ENCODE assay signal across 22 cellular contexts in the genomic region with DNA sequence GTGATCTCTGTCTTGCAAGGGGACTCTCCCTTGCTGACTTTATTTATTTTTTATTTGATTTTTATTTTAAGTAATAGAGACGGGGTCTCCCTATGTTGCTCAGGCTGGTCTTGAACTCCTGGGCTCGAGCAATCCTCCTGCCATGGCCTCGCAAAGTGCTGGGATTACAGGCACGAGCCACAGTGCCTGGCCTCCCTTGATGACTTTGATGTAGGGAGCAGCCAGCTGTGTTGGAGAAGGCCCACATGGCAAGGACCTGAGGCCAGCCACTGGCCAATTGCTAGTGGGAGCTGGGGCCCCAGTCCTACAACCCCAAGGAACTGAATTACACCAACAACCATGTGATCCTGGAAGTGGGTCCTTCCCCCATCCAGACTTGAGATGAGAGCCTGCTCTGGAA.
DNase-seq lines count a peak whose midpoint lies in the region; ATAC-seq, FAIRE-seq and TF ChIP-seq lines count a peak whose summit lies in the region.
"Had no signal": no experiment of that assay in that cellular context is flagged by ENCODE, and none has a peak within 500 bp of the region (broad histone marks: within the 10 kb centered on the region; RNA-seq: fewer than 3 reads in every experiment).

No MANE protein-coding gene starts in this region.

- no peak overlapping the region for H4K5ac ChIP-seq in H9 (ENCODE audit: insufficient read length, low read depth, low read length)

- H3K4me2 ChIP-seq in HepG2 (ENCODE audit: low read depth, low read length): no peak overlapping the region
- H3K4me2 ChIP-seq in H9 (ENCODE audit: insufficient read depth, insufficient read length, low read length): no peak overlapping the region

- H4K20me1 ChIP-seq in HepG2 (ENCODE audit: insufficient read depth, low read length) (no peaks in the 10 kb centered on the region), H9 (ENCODE audit: control insufficient read depth, insufficient read depth, insufficient read length) (no peaks in the 10 kb centered on the region)

- CTCF ChIA-PET in HepG2 (lab: Yijun Ruan, JAX; ENCODE audit: low intra/inter-chr PET ratio, low total read pairs) (no interaction called here), WTC11 (lab: Charles Lee) (interaction anchor here (1.0 to 1.1 kb wide), 2 partner anchors 9 to 113 kb away, joined by 3 to 4 read pairs; no protein-coding TSS in a partner anchor)

- H2BK5ac ChIP-seq in H9 (ENCODE audit: insufficient read length, low read length): no peak overlapping the region

- H3K9me3 Mint-ChIP-seq in WTC11 (no peaks in the 10 kb centered on the region), H9 (no peaks in the 10 kb centered on the region)
- H3K9me3 Mint-ChIP-seq: CD8-positive, alpha-beta memory T cell had no signal

- no peak overlapping the region for H3K4ac ChIP-seq in H9 (ENCODE audit: low read depth, low read length)

- H3K9me3 ChIP-seq in HepG2 (ENCODE audit: low read length): no peaks in the 10 kb centered on the region
- H3K9me3 ChIP-seq in right lobe of liver: no peaks in the 10 kb centered on the region
- no peaks in the 10 kb centered on the region for H3K9me3 ChIP-seq in SJSA1 (replicated peaks)
- H3K9me3 ChIP-seq in liver (ENCODE audit: control insufficient read depth in 4 of 4, low read length in 3 of 4): no peaks in the 10 kb centered on the region
- H3K9me3 ChIP-seq in H9 (ENCODE audit: control insufficient read depth, low read depth, low read length): no peaks in the 10 kb centered on the region
- H3K9me3 ChIP-seq: BE2C had no signal

- no peak overlapping the region for H4K91ac ChIP-seq in H9 (ENCODE audit: insufficient read length, low read depth, low read length)

- no peak for TF ChIP-seq RAD21 in HepG2 (CRISPR knock-in tag; IDR thresholded peaks at IDR 0.05)
- no peak for TF ChIP-seq RAD21 in liver (IDR thresholded peaks at IDR 0.05)

- H2BK120ac ChIP-seq in H9 (ENCODE audit: low read depth, low read length, poor library complexity, severe bottlenecking): no peak overlapping the region

- H3K27ac Mint-ChIP-seq in WTC11 (no peak overlapping the region), H9 (no peak overlapping the region)
- H3K27ac Mint-ChIP-seq: CD8-positive, alpha-beta memory T cell had no signal

- no peak overlapping the region for H3K23ac ChIP-seq in H9 (ENCODE audit: insufficient read length, low read depth, low read length)

- 96% methylated on average over 4 of the region's 4 CpGs for WGBS in HepG2 (ENCODE audit: low lambda C conversion rate)
- 85% methylated on average over 3 of the region's 4 CpGs for WGBS in right lobe of liver (ENCODE audit: insufficient coverage, low coverage, low lambda C conversion rate, missing lambda C conversion rate)
- 94% methylated on average over 4 of the region's 4 CpGs for whole genome bisulfite sequencing in liver
- no CpG with 5 or more reads among the region's 4 CpGs for WGBS in H9 (ENCODE audit: extremely low coverage, insufficient read length, low lambda C conversion rate)

- POLR2A ChIA-PET in HepG2 (lab: Yijun Ruan, JAX): interaction anchor here (0.6 to 1.9 kb wide), 3 partner anchors 10 to 79 kb away, joined by 3 to 5 read pairs (median 4); no protein-coding TSS in a partner anchor
- POLR2A ChIA-PET in WTC11 (lab: Charles Lee): no interaction called here

- H2BK15ac ChIP-seq in H9 (ENCODE audit: low read depth, low read length): no peak overlapping the region

- H3K36me3 Mint-ChIP-seq in WTC11 (no peaks in the 10 kb centered on the region), H9 (ENCODE audit: insufficient read depth in 1 of 3, low read depth in 3 of 3) (no peaks in the 10 kb centered on the region)
- H3K36me3 Mint-ChIP-seq: CD4-positive, CD25-positive, alpha-beta regulatory T cell had no signal

- no peak overlapping the region for H3T11ph ChIP-seq in H9 (ENCODE audit: low read length)

- H3K4me3 ChIP-seq in HepG2 (replicated peaks in 1 of 3; ENCODE audit: insufficient read depth in 1 of 3, low read depth in 2 of 3, low read length in 3 of 3) (no peak overlapping the region), right lobe of liver (no peak overlapping the region), SJSA1 (no peak overlapping the region), liver (ENCODE audit: low read depth in 1 of 3, low read length in 3 of 3) (no peak overlapping the region)
- H3K4me3 ChIP-seq: GM12878 had no signal

- H4K8ac ChIP-seq in H9 (replicated peaks; ENCODE audit: insufficient read length, low read depth, low read length): no peak overlapping the region

- H3K79me2 ChIP-seq in HepG2 (ENCODE audit: insufficient read depth, low read length) (no peaks in the 10 kb centered on the region), H9 (ENCODE audit: insufficient read depth, low read length) (no peaks in the 10 kb centered on the region)

- no peak overlapping the region for H3K18ac ChIP-seq in H9 (ENCODE audit: insufficient read length, low read depth, low read length)

- TF ChIP-seq CTCF in HepG2 (CRISPR knock-in tag; IDR thresholded peaks at IDR 0.05) (no peak), right lobe of liver (IDR thresholded peaks at IDR 0.05) (no peak), liver (IDR thresholded peaks at IDR 0.05; ENCODE audit: low read depth, low read length, missing input control) (no peak), omental fat pad (IDR thresholded peaks at IDR 0.05) (no peak), WTC11 (IDR thresholded peaks at IDR 0.05) (no peak), H9 (conservative IDR thresholded peaks at IDR 0.05) (no peak)

- H2AFZ ChIP-seq in HepG2 (ENCODE audit: low read length) (no peak overlapping the region), H9 (ENCODE audit: low read length) (no peak overlapping the region)

- H3K27ac ChIP-seq in HepG2 (ENCODE audit: extremely low read length, insufficient read depth, low read length): no peak overlapping the region
- H3K27ac ChIP-seq in right lobe of liver: peak overlapping the region in 1 of 3 donors; percentile 96
- peak overlapping the region; percentile 98 for H3K27ac ChIP-seq in SJSA1
- H3K27ac ChIP-seq in liver (ENCODE audit: low read depth in 1 of 2, low read length in 2 of 2): peak overlapping the region; percentile 80 to 94
- no peak overlapping the region for H3K27ac ChIP-seq in H9 (ENCODE audit: insufficient read length, low read depth, low read length)

- no peak overlapping the region for H3K14ac ChIP-seq in H9 (ENCODE audit: insufficient read depth, low read length)

- ATAC-seq in HepG2 (no peak), right lobe of liver (no peak), omental fat pad (ENCODE audit: low FRiP score) (no peak), WTC11 (no peak)
- ATAC-seq: GM12878 had no signal

- peaks cover 2% of the 10 kb centered on the region for H3K23me2 ChIP-seq in H9 (ENCODE audit: insufficient read length, low read depth, low read length, poor library complexity, severe bottlenecking)

- intact Hi-C loops in HepG2 (cut with micrococcal nuclease; ENCODE audit: unreplicated experiment): no loop called here
- intact Hi-C loops in right lobe of liver (cut with DNase I): no loop called here

- no peak for TF ChIP-seq POLR2A in HepG2 (IDR thresholded peaks at IDR 0.05; ENCODE audit: insufficient read depth in 1 of 2, low read depth in 2 of 2, low read length in 2 of 2)
- TF ChIP-seq POLR2A in right lobe of liver (IDR thresholded peaks at IDR 0.05): no peak

- peaks cover 2 to 11% of the 10 kb centered on the region in 2 experiments; a peak in 3 of 5 replicates for H3K27me3 ChIP-seq in HepG2 (ENCODE audit: control insufficient read depth in 1 of 2, insufficient read depth in 2 of 2, low read length in 2 of 2)
- no peaks in the 10 kb centered on the region for H3K27me3 ChIP-seq in right lobe of liver
- H3K27me3 ChIP-seq in SJSA1 (replicated peaks): no peaks in the 10 kb centered on the region
- no peaks in the 10 kb centered on the region for H3K27me3 ChIP-seq in liver (ENCODE audit: control insufficient read depth in 4 of 4, insufficient read depth in 4 of 4, low read length in 3 of 4)
- H3K27me3 ChIP-seq in H9 (ENCODE audit: insufficient read depth, low read length): no peaks in the 10 kb centered on the region
- H3K27me3 ChIP-seq: BE2C had no signal

- H3K79me1 ChIP-seq in H9 (ENCODE audit: insufficient read depth, low read depth, low read length, poor library complexity, severe bottlenecking): no peaks in the 10 kb centered on the region

- no peak overlapping the region for H3K56ac ChIP-seq in H9 (ENCODE audit: insufficient read length, low read depth, low read length)

- H3K4me1 Mint-ChIP-seq in WTC11: peaks cover 30% of the 10 kb centered on the region
- peaks cover 21 to 35% of the 10 kb centered on the region in 2 experiments for H3K4me1 Mint-ChIP-seq in H9

- BruUV-seq in HepG2 (replicated peaks; lab: Mats Ljungman, UMichigan): no TSS peak

- H3K4me1 ChIP-seq in HepG2 (ENCODE audit: insufficient read depth, low read length) (peaks cover 77% of the 10 kb centered on the region), right lobe of liver (peaks cover 0 to 48% (median 31%) of the 10 kb centered on the region in 4 donors), SJSA1 (replicated peaks) (peaks cover 59% of the 10 kb centered on the region), liver (ENCODE audit: control insufficient read depth in 4 of 4, insufficient read depth in 4 of 4, low read length in 3 of 4) (peaks cover 19 to 43% (median 36%) of the 10 kb centered on the region in 4 donors), H9 (ENCODE audit: insufficient read depth, low read length) (peaks cover 3% of the 10 kb centered on the region; the same call in 1 of the 2 replicates)
- H3K4me1 ChIP-seq: BE2C had no signal

- TF ChIP-seq EP300 in HepG2 (IDR thresholded peaks at IDR 0.05; ENCODE audit: low read depth in 2 of 2, low read length in 2 of 2) (no peak), HepG2 (CRISPR knock-in tag; IDR thresholded peaks at IDR 0.05; ENCODE audit: borderline replicate concordance) (no peak)

- H3K9ac ChIP-seq in HepG2 (ENCODE audit: insufficient read depth, low read depth, low read length) (no peak overlapping the region), liver (ENCODE audit: low read depth in 1 of 2, low read length in 2 of 2) (no peak overlapping the region), H9 (ENCODE audit: extremely low read depth, insufficient read length, low read length) (no peak overlapping the region)

- H2BK12ac ChIP-seq in H9 (ENCODE audit: insufficient read length, low read depth, low read length): no peak overlapping the region

- H3K4me3 Mint-ChIP-seq in WTC11 (no peak overlapping the region), H9 (no peak overlapping the region)
- H3K4me3 Mint-ChIP-seq: CD4-positive, CD25-positive, alpha-beta regulatory T cell; CD8-positive, alpha-beta memory T cell had no signal

- peaks cover 15% of the 10 kb centered on the region for H3K27me3 Mint-ChIP-seq in WTC11 (ENCODE audit: low read depth)
- H3K27me3 Mint-ChIP-seq in H9 (ENCODE audit: low read depth): peaks cover 9% of the 10 kb centered on the region

- FAIRE-seq in HepG2 (lab: Jason Lieb, UNC): no peak
- FAIRE-seq: GM12878 had no signal

- DNase-seq in HepG2 (ENCODE audit: low spot score) (no peak), right lobe of liver (no peak), SJSA1 (ENCODE audit: low read depth in 1 of 2, low spot score in 2 of 2) (no peak), omental fat pad (ENCODE audit: low spot score) (peak; percentile 15), WTC11 (ENCODE audit: low spot score) (no peak), H9 (no peak)
- DNase-seq in stimulated activated CD4-positive, alpha-beta T cell treated with anti-CD3 and anti-CD28 coated beads, Interleukin-4, amount 100 ng/mL, for 4 hours: no peak
- DNase-seq: 8988T; ACHN; BE2C; C1 segment of cervical spinal cord; CD4-positive, CD25-positive, alpha-beta regulatory T cell; CD8-positive, alpha-beta memory T cell; COR-L47; DMS 273 treated with DMSO at 0.1 percent for 48 hours; DMS53; DND-41; EL; GOT3; H7 had no signal

- no peak overlapping the region for H2AK5ac ChIP-seq in H9 (ENCODE audit: insufficient read length, low read length)

- H2BK20ac ChIP-seq in H9 (ENCODE audit: low read depth, low read length, poor library complexity, severe bottlenecking): no peak overlapping the region

- H3K36me3 ChIP-seq in HepG2 (replicated peaks in 1 of 2; ENCODE audit: control insufficient read depth in 1 of 2, insufficient read depth in 2 of 2, low read length in 2 of 2) (no peaks in the 10 kb centered on the region), right lobe of liver (no peaks in the 10 kb centered on the region), SJSA1 (no peaks in the 10 kb centered on the region), liver (ENCODE audit: control insufficient read depth in 4 of 4, insufficient read depth in 3 of 4, low read depth in 1 of 4, low read length in 3 of 4) (no peaks in the 10 kb centered on the region)
- H3K36me3 ChIP-seq: BE2C had no signal

- in situ Hi-C loops in HepG2 (cut with HindIII; ENCODE audit: extremely low pct_ligation_motif_present, low pct_unique_long_range_greater_than_20kb): no loop called here

Comparison
In these comparisons a context has a peak if more than half of its experiments do, and no peak if none do; other contexts are left out.
1. H3K27ac ChIP-seq: peak in SJSA1 (single experiment) and liver (2 of 2); none in HepG2 (single experiment) and H9 (single experiment).